8 cellular contexts compared by ENCODE assay signal in genomic region chr1:79497193-79497773, GRCh38.
DNase-seq lines count a peak whose midpoint lies in the region; ATAC-seq and TF ChIP-seq lines count a peak whose summit lies in the region.

No MANE protein-coding gene starts in this region.

- CTCF ChIA-PET in activated CD4-positive, alpha-beta memory T cell treated with anti-CD3 and anti-CD28 coated beads for 36 hours (lab: Charles Lee) = no interaction called here
- CTCF ChIA-PET in activated CD4-positive, alpha-beta memory T cell treated with anti-CD3 and anti-CD28 coated beads, Interleukin-2, amount 10 ng/mL, durations not matched to agents 7 days and 5 days (lab: Charles Lee) = no interaction called here

- H3K27ac ChIP-seq in GM23338 (ENCODE audit: low read depth) = no peak overlapping the region
- no peak overlapping the region for H3K27ac ChIP-seq in tibial artery

- H3K9me3 ChIP-seq in tibial artery = no peaks in the 10 kb centered on the region

- TF ChIP-seq CTCF in GM23338 (conservative IDR thresholded peaks at IDR 0.05; ENCODE audit: low read depth in 2 of 2) (peak; percentile 88 to 100), tibial artery (IDR thresholded peaks at IDR 0.05) (peak; percentile 53 to 74)

- H3K27ac Mint-ChIP-seq in activated CD4-positive, alpha-beta memory T cell treated with anti-CD3 and anti-CD28 coated beads for 36 hours = no peak overlapping the region
- no peak overlapping the region for H3K27ac Mint-ChIP-seq in activated CD4-positive, alpha-beta memory T cell treated with anti-CD3 and anti-CD28 coated beads, Interleukin-2, amount 10 ng/mL, durations not matched to agents 7 days and 5 days
- no peak overlapping the region for H3K27ac Mint-ChIP-seq in GM23338

- POLR2A ChIA-PET in activated CD4-positive, alpha-beta memory T cell treated with anti-CD3 and anti-CD28 coated beads for 36 hours (lab: Charles Lee) = no interaction called here
- POLR2A ChIA-PET in activated CD4-positive, alpha-beta memory T cell treated with anti-CD3 and anti-CD28 coated beads, Interleukin-2, amount 10 ng/mL, durations not matched to agents 7 days and 5 days (lab: Charles Lee) = no interaction called here

- no peaks in the 10 kb centered on the region for H3F3A ChIP-seq in GM23338 (replicated peaks; ENCODE audit: low read depth)

- intact Hi-C loops in activated CD4-positive, alpha-beta memory T cell treated with anti-CD3 and anti-CD28 coated beads for 36 hours (cut with micrococcal nuclease) = no loop called here
- intact Hi-C loops in tibial artery (cut with DNase I; ENCODE audit: low total_unique reads) = no loop called here

- H3K4me3 Mint-ChIP-seq in activated CD4-positive, alpha-beta memory T cell treated with anti-CD3 and anti-CD28 coated beads for 36 hours = no peak overlapping the region
- H3K4me3 Mint-ChIP-seq in activated CD4-positive, alpha-beta memory T cell treated with anti-CD3 and anti-CD28 coated beads, Interleukin-2, amount 10 ng/mL, durations not matched to agents 7 days and 5 days = no peak overlapping the region
- H3K4me3 Mint-ChIP-seq in GM23338 = no peak overlapping the region

- DNase-seq in activated CD4-positive, alpha-beta memory T cell treated with anti-CD3 and anti-CD28 coated beads for 36 hours = peak; percentile 13
- no peak for DNase-seq in activated CD4-positive, alpha-beta memory T cell treated with anti-CD3 and anti-CD28 coated beads, Interleukin-2, amount 10 ng/mL, durations not matched to agents 7 days and 5 days
- DNase-seq in GM23338 (ENCODE audit: low spot score) (peak; percentile 67), LoVo (ENCODE audit: low spot score) (peak; percentile 37), SW480 (ENCODE audit: low spot score) (peak; percentile 20), glomerular visceral epithelial cell (ENCODE audit: extremely low spot score) (peak; percentile 44), tibial artery (no peak)
- DNase-seq in effector CD4-positive, alpha-beta T cell = no peak

- H3K4me2 ChIP-seq in GM23338 = no peak overlapping the region

- peaks cover 18% of the 10 kb centered on the region for H3K4me1 ChIP-seq in GM23338 (ENCODE audit: insufficient read depth)
- no peaks in the 10 kb centered on the region for H3K4me1 ChIP-seq in tibial artery

- no peaks in the 10 kb centered on the region for H3K79me2 ChIP-seq in GM23338 (replicated peaks; ENCODE audit: insufficient read depth)

- H3K9me2 ChIP-seq in GM23338 (ENCODE audit: insufficient read depth) = no peaks in the 10 kb centered on the region

- H3K27me3 Mint-ChIP-seq in activated CD4-positive, alpha-beta memory T cell treated with anti-CD3 and anti-CD28 coated beads for 36 hours = no peaks in the 10 kb centered on the region
- H3K27me3 Mint-ChIP-seq in activated CD4-positive, alpha-beta memory T cell treated with anti-CD3 and anti-CD28 coated beads, Interleukin-2, amount 10 ng/mL, durations not matched to agents 7 days and 5 days = no peaks in the 10 kb centered on the region
- H3K27me3 Mint-ChIP-seq in GM23338 (ENCODE audit: insufficient read depth, low read depth, poor library complexity) = peaks cover 5% of the 10 kb centered on the region

- H3K4me3 ChIP-seq in GM23338 (no peak overlapping the region), tibial artery (no peak overlapping the region)

- no peaks in the 10 kb centered on the region for H4K20me1 ChIP-seq in GM23338 (replicated peaks; ENCODE audit: insufficient read depth)

- H3K27me3 ChIP-seq in GM23338 (ENCODE audit: insufficient read depth) (no peaks in the 10 kb centered on the region), tibial artery (no peaks in the 10 kb centered on the region)

- H2AFZ ChIP-seq in GM23338 = no peak overlapping the region

- no peaks in the 10 kb centered on the region for H3K9me3 Mint-ChIP-seq in activated CD4-positive, alpha-beta memory T cell treated with anti-CD3 and anti-CD28 coated beads for 36 hours
- H3K9me3 Mint-ChIP-seq in activated CD4-positive, alpha-beta memory T cell treated with anti-CD3 and anti-CD28 coated beads, Interleukin-2, amount 10 ng/mL, durations not matched to agents 7 days and 5 days = no peaks in the 10 kb centered on the region
- peaks cover 19% of the 10 kb centered on the region for H3K9me3 Mint-ChIP-seq in GM23338

- H3K36me3 ChIP-seq in GM23338 (ENCODE audit: insufficient read depth) = no peaks in the 10 kb centered on the region
- H3K36me3 ChIP-seq in tibial artery = no peaks in the 10 kb centered on the region

- H3K36me3 Mint-ChIP-seq in activated CD4-positive, alpha-beta memory T cell treated with anti-CD3 and anti-CD28 coated beads for 36 hours = no peaks in the 10 kb centered on the region
- no peaks in the 10 kb centered on the region for H3K36me3 Mint-ChIP-seq in activated CD4-positive, alpha-beta memory T cell treated with anti-CD3 and anti-CD28 coated beads, Interleukin-2, amount 10 ng/mL, durations not matched to agents 7 days and 5 days (ENCODE audit: low read depth)
- peaks cover 19% of the 10 kb centered on the region for H3K36me3 Mint-ChIP-seq in GM23338 (ENCODE audit: low read depth)

- no peaks in the 10 kb centered on the region for H3K4me1 Mint-ChIP-seq in activated CD4-positive, alpha-beta memory T cell treated with anti-CD3 and anti-CD28 coated beads for 36 hours (ENCODE audit: low read depth)
- no peaks in the 10 kb centered on the region for H3K4me1 Mint-ChIP-seq in activated CD4-positive, alpha-beta memory T cell treated with anti-CD3 and anti-CD28 coated beads, Interleukin-2, amount 10 ng/mL, durations not matched to agents 7 days and 5 days
- peaks cover 19% of the 10 kb centered on the region for H3K4me1 Mint-ChIP-seq in GM23338

- peak; percentile 40; the same call in 2 of the 3 replicates for ATAC-seq in GM23338

TF ChIP-seq in GM23338, 12 proteins besides CTCF, POLR2A, EP300 and RAD21 (continues in another document):
- no peak for TF ChIP-seq EZH2 (IDR thresholded peaks at IDR 0.05; ENCODE audit: low read depth, unreplicated experiment)
- TF ChIP-seq ZNF331 (CRISPR knock-in tag; IDR thresholded peaks at IDR 0.05; ENCODE audit: low read depth) = no peak
- TF ChIP-seq ZNF462 (CRISPR knock-in tag; IDR thresholded peaks at IDR 0.05) = no peak

Comparison
In these comparisons a context has a peak if more than half of its experiments do, and no peak if none do; other contexts are left out.
1. DNase-seq: peak in activated CD4-positive, alpha-beta memory T cell treated with anti-CD3 and anti-CD28 coated beads for 36 hours (single experiment), GM23338 (single experiment), LoVo (single experiment), SW480 (single experiment) and glomerular visceral epithelial cell (single experiment); none in activated CD4-positive, alpha-beta memory T cell treated with anti-CD3 and anti-CD28 coated beads, Interleukin-2, amount 10 ng/mL, durations not matched to agents 7 days and 5 days (single experiment), tibial artery (0 of 2) and effector CD4-positive, alpha-beta T cell (single experiment).